Comparison of ENCODE assay signal across 17 cellular contexts in the genomic region with DNA sequence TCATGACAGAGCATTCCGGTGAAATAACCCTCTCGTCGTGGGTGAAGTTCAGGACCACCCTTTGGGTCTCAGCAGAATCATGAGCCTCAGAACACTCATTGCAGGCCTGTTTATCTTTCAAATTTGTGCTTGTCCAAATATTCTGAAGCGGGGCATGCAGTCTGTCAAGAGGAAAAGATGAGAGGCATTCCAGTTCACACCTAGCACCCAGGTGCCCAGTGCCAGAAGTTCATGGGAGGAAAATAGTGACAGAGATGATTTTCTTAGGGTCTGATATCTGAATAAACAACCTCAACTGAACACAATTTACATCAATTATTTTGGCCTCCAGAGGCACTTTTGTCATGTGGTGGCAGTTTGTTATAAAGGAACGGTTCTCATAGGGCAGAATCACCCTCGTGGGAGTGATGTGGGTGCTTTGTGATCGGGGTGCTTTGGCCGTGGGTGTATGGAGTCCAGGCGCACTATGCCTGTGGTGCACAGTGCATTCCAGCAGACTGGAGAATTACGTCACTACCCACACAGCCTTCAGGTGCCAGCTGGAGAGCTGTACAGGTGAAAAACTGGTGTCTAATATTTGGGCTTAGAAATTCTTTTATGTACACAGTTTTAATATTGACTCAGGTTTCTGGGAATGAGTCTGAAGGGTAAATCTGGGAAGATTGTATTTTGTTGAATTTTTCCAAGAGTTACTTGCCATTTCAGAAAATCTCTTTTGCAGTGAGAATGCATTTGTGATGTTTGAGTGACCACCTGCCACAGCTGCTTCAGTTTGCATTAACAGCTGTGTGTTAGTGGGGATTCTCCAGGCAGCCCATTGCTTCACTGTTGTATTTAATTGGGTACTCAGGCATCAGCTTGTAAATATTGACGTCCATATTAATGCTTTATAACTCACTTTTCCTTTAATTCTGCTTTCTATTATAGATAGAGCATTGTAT.
DNase-seq lines count a peak whose midpoint lies in the region; ATAC-seq, FAIRE-seq and TF ChIP-seq lines count a peak whose summit lies in the region.
"Had no signal": no experiment of that assay in that cellular context is flagged by ENCODE, and none has a peak within 500 bp of the region (broad histone marks: within the 10 kb centered on the region; RNA-seq: fewer than 3 reads in every experiment).

No MANE protein-coding gene starts in this region.

- intact Hi-C loops in transverse colon (cut with DNase I; ENCODE audit: low total_unique reads): loop anchor here (10.0 kb wide), 1 partner anchor 47 kb away; no protein-coding TSS in a partner anchor

- H4K20me1 ChIP-seq in astrocyte (ENCODE audit: insufficient read depth, low read length): peaks cover 73% of the 10 kb centered on the region

- DNase-seq in DMS79 treated with DMSO at 0.1 percent for 48 hours (lab: John Stamatoyannopoulos, UW) (peak; percentile 32), DMS79 (lab: John Stamatoyannopoulos, UW) (no peak), astrocyte (ENCODE audit: low read depth) (no peak), transverse colon (no peak), HCEC 1CT (no peak), WTC11 (ENCODE audit: low spot score) (no peak), hypothalamus (lab: John Stamatoyannopoulos, UW) (no peak)
- DNase-seq: 8988T; activated CD8-positive, alpha-beta memory T cell treated with anti-CD3 and anti-CD28 coated beads, Interleukin-2, amount 50 U/mL, for 4 hours; Calu3; left colon; posterior cingulate gyrus had no signal

- H3K36me3 Mint-ChIP-seq in astrocyte (ENCODE audit: low read depth, unreplicated experiment) (peaks cover 6% of the 10 kb centered on the region), WTC11 (no peaks in the 10 kb centered on the region)

- no peak overlapping the region for H3K4me3 Mint-ChIP-seq in astrocyte (ENCODE audit: unreplicated experiment)
- H3K4me3 Mint-ChIP-seq in WTC11: no peak overlapping the region
- H3K4me3 Mint-ChIP-seq: dendritic cell treated with granulocyte-macrophage colony-stimulating factor and Interleukin-4, amounts not matched to agents 40 ng/mL and 50 ng/mL, for 4 days had no signal

- H3K4me2 ChIP-seq in astrocyte (ENCODE audit: low read length): no peak overlapping the region

- TF ChIP-seq CTCF in astrocyte (IDR thresholded peaks at IDR 0.05; ENCODE audit: insufficient read depth, low read depth, low read length) (no peak), transverse colon (IDR thresholded peaks at IDR 0.05) (no peak), WTC11 (IDR thresholded peaks at IDR 0.05) (no peak)

- H3K4me3 ChIP-seq in astrocyte (ENCODE audit: insufficient read depth, low read depth, low read length) (no peak overlapping the region), muscle layer of colon (ENCODE audit: low read depth in 1 of 2, low read length in 2 of 2) (no peak overlapping the region), transverse colon (no peak overlapping the region)
- H3K4me3 ChIP-seq: HAP-1 had no signal

- POLR2A ChIA-PET in WTC11 (lab: Charles Lee): no interaction called here

- H3K9me3 Mint-ChIP-seq in astrocyte (ENCODE audit: unreplicated experiment) (no peaks in the 10 kb centered on the region), WTC11 (no peaks in the 10 kb centered on the region)
- H3K9me3 Mint-ChIP-seq: dendritic cell treated with granulocyte-macrophage colony-stimulating factor and Interleukin-4, amounts not matched to agents 40 ng/mL and 50 ng/mL, for 4 days had no signal

- no peaks in the 10 kb centered on the region for H3K27me3 Mint-ChIP-seq in astrocyte (ENCODE audit: low read depth, unreplicated experiment)
- H3K27me3 Mint-ChIP-seq in WTC11 (ENCODE audit: low read depth): no peaks in the 10 kb centered on the region
- H3K27me3 Mint-ChIP-seq: dendritic cell treated with granulocyte-macrophage colony-stimulating factor and Interleukin-4, amounts not matched to agents 40 ng/mL and 50 ng/mL, for 4 days had no signal

- in situ Hi-C loops in transverse colon (cut with MboI; ENCODE audit: low pct_ligation_motif_present in 1 of 4, low pct_unique_long_range_greater_than_20kb in 1 of 4, low sequenced_read_pairs in 3 of 4): no loop called here

- no peak for TF ChIP-seq POLR2A in transverse colon (IDR thresholded peaks at IDR 0.05)

- peak overlapping the region; percentile 56 for H3K27ac Mint-ChIP-seq in astrocyte (ENCODE audit: unreplicated experiment)
- no peak overlapping the region for H3K27ac Mint-ChIP-seq in WTC11
- H3K27ac Mint-ChIP-seq: dendritic cell treated with granulocyte-macrophage colony-stimulating factor and Interleukin-4, amounts not matched to agents 40 ng/mL and 50 ng/mL, for 4 days had no signal

- H3K79me2 ChIP-seq in astrocyte (ENCODE audit: insufficient read depth, low read length): peaks cover 96% of the 10 kb centered on the region

- H3K9ac ChIP-seq in astrocyte (ENCODE audit: low read length) (no peak overlapping the region), muscle layer of colon (ENCODE audit: low read length) (peak overlapping the region; percentile 10)

- no peaks in the 10 kb centered on the region for H3K9me3 ChIP-seq in astrocyte (ENCODE audit: insufficient read depth, low read depth, low read length)
- H3K9me3 ChIP-seq in muscle layer of colon (ENCODE audit: low read length): no peaks in the 10 kb centered on the region
- H3K9me3 ChIP-seq in transverse colon: no peaks in the 10 kb centered on the region
- H3K9me3 ChIP-seq: HAP-1 had no signal

- CTCF ChIA-PET in WTC11 (lab: Charles Lee): no interaction called here

- TF ChIP-seq EP300 in transverse colon (IDR thresholded peaks at IDR 0.05; ENCODE audit: low read depth): no peak

- peaks cover 23% of the 10 kb centered on the region for H3K36me3 ChIP-seq in astrocyte (ENCODE audit: insufficient read depth, low read length)
- H3K36me3 ChIP-seq in muscle layer of colon (ENCODE audit: insufficient read depth, low read length): peaks cover 23% of the 10 kb centered on the region
- no peaks in the 10 kb centered on the region for H3K36me3 ChIP-seq in transverse colon
- H3K36me3 ChIP-seq: HAP-1 had no signal

- no peak overlapping the region for H2AFZ ChIP-seq in astrocyte (ENCODE audit: low read depth, low read length)

- 67 to 72% methylated on average over 4 to 11 of the region's 11 CpGs for WGBS in transverse colon (ENCODE audit: low coverage in 1 of 2), 2 donors

- no peak for FAIRE-seq in astrocyte (lab: Jason Lieb, UNC)
- FAIRE-seq: frontal cortex, TTC549 had no signal

- no peaks in the 10 kb centered on the region for H3K27me3 ChIP-seq in astrocyte (ENCODE audit: insufficient read depth, low read length)
- H3K27me3 ChIP-seq in muscle layer of colon (ENCODE audit: control insufficient read depth in 1 of 2, insufficient read depth in 2 of 2, low read length in 2 of 2): no peaks in the 10 kb centered on the region
- no peaks in the 10 kb centered on the region for H3K27me3 ChIP-seq in transverse colon

- H3K4me1 ChIP-seq in astrocyte (ENCODE audit: insufficient read depth, low read length) (peaks cover 45% of the 10 kb centered on the region), muscle layer of colon (ENCODE audit: insufficient read depth, low read length) (peaks cover 96% of the 10 kb centered on the region), transverse colon (peaks cover 36 to 89% (median 74%) of the 10 kb centered on the region in 4 donors)

- H3K4me1 Mint-ChIP-seq in astrocyte (ENCODE audit: low read depth, unreplicated experiment): peaks cover 76% of the 10 kb centered on the region
- H3K4me1 Mint-ChIP-seq in WTC11: peaks cover 8% of the 10 kb centered on the region

- ATAC-seq in WTC11: no peak
- ATAC-seq: left colon had no signal

- H3K27ac ChIP-seq in astrocyte (ENCODE audit: low read depth, low read length) (peak overlapping the region; percentile 23), muscle layer of colon (ENCODE audit: low read depth, low read length) (peak overlapping the region; percentile 69), transverse colon (peak overlapping the region; percentile 55 to 78 (median 66))

TF ChIP-seq in WTC11, 78 proteins besides CTCF, POLR2A, EP300 and RAD21 (continues in another document):
- TF ChIP-seq ZNF317 (CRISPR knock-in tag; IDR thresholded peaks at IDR 0.05; ENCODE audit: borderline replicate concordance, low read depth) (no peak), CBFB (CRISPR knock-in tag; IDR thresholded peaks at IDR 0.05; ENCODE audit: low read depth) (no peak)
- TF ChIP-seq, protein P1, sequence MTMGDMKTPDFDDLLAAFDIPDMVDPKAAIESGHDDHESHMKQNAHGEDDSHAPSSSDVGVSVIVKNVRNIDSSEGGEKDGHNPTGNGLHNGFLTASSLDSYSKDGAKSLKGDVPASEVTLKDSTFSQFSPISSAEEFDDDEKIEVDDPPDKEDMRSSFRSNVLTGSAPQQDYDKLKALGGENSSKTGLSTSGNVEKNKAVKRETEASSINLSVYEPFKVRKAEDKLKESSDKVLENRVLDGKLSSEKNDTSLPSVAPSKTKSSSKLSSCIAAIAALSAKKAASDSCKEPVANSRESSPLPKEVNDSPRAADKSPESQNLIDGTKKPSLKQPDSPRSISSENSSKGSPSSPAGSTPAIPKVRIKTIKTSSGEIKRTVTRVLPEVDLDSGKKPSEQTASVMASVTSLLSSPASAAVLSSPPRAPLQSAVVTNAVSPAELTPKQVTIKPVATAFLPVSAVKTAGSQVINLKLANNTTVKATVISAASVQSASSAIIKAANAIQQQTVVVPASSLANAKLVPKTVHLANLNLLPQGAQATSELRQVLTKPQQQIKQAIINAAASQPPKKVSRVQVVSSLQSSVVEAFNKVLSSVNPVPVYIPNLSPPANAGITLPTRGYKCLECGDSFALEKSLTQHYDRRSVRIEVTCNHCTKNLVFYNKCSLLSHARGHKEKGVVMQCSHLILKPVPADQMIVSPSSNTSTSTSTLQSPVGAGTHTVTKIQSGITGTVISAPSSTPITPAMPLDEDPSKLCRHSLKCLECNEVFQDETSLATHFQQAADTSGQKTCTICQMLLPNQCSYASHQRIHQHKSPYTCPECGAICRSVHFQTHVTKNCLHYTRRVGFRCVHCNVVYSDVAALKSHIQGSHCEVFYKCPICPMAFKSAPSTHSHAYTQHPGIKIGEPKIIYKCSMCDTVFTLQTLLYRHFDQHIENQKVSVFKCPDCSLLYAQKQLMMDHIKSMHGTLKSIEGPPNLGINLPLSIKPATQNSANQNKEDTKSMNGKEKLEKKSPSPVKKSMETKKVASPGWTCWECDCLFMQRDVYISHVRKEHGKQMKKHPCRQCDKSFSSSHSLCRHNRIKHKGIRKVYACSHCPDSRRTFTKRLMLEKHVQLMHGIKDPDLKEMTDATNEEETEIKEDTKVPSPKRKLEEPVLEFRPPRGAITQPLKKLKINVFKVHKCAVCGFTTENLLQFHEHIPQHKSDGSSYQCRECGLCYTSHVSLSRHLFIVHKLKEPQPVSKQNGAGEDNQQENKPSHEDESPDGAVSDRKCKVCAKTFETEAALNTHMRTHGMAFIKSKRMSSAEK (CRISPR knock-in tag; IDR thresholded peaks at IDR 0.05; ENCODE audit: borderline replicate concordance): no peak
